ENCODE assay signal across 1 cellular context in genomic region chr6:111357680-111358079, GRCh38.
TF ChIP-seq lines count a peak whose summit lies in the region.

No MANE protein-coding gene starts in this region.

TF ChIP-seq in IMR-90, 13 proteins besides CTCF, POLR2A, EP300 and RAD21:
- TF ChIP-seq, protein P1, sequence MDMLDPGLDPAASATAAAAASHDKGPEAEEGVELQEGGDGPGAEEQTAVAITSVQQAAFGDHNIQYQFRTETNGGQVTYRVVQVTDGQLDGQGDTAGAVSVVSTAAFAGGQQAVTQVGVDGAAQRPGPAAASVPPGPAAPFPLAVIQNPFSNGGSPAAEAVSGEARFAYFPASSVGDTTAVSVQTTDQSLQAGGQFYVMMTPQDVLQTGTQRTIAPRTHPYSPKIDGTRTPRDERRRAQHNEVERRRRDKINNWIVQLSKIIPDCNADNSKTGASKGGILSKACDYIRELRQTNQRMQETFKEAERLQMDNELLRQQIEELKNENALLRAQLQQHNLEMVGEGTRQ (IDR thresholded peaks at IDR 0.05; ENCODE audit: low read depth, low read length) = no peak
- no peak for TF ChIP-seq RFX5 (IDR thresholded peaks at IDR 0.05; ENCODE audit: low read depth, low read length)
- no peak for TF ChIP-seq CEBPB (IDR thresholded peaks at IDR 0.05; ENCODE audit: low read depth, low read length)
- TF ChIP-seq NFE2L2 (IDR thresholded peaks at IDR 0.05; ENCODE audit: low read depth, low read length) = no peak
- TF ChIP-seq MXI1 (IDR thresholded peaks at IDR 0.05; ENCODE audit: borderline replicate concordance, low read depth, low read length) = no peak
- TF ChIP-seq FOS (IDR thresholded peaks at IDR 0.05; ENCODE audit: low read depth, low read length) = no peak
- no peak for TF ChIP-seq MAZ (IDR thresholded peaks at IDR 0.05; ENCODE audit: borderline replicate concordance, low read depth, low read length)
- TF ChIP-seq SMC3 (IDR thresholded peaks at IDR 0.05; ENCODE audit: low read depth, low read length) = no peak
- TF ChIP-seq BHLHE40 (IDR thresholded peaks at IDR 0.05; ENCODE audit: low read depth, low read length) = no peak
- TF ChIP-seq MAFK (IDR thresholded peaks at IDR 0.05; ENCODE audit: low read depth, low read length) = no peak
- TF ChIP-seq, protein P2, sequence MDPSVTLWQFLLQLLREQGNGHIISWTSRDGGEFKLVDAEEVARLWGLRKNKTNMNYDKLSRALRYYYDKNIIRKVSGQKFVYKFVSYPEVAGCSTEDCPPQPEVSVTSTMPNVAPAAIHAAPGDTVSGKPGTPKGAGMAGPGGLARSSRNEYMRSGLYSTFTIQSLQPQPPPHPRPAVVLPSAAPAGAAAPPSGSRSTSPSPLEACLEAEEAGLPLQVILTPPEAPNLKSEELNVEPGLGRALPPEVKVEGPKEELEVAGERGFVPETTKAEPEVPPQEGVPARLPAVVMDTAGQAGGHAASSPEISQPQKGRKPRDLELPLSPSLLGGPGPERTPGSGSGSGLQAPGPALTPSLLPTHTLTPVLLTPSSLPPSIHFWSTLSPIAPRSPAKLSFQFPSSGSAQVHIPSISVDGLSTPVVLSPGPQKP (IDR thresholded peaks at IDR 0.05; ENCODE audit: borderline replicate concordance, low read depth, low read length) = no peak
- TF ChIP-seq CHD1 (IDR thresholded peaks at IDR 0.05; ENCODE audit: low read depth, low read length) = no peak
